ENCODE assay signal across 8 cellular contexts in the genomic region with DNA sequence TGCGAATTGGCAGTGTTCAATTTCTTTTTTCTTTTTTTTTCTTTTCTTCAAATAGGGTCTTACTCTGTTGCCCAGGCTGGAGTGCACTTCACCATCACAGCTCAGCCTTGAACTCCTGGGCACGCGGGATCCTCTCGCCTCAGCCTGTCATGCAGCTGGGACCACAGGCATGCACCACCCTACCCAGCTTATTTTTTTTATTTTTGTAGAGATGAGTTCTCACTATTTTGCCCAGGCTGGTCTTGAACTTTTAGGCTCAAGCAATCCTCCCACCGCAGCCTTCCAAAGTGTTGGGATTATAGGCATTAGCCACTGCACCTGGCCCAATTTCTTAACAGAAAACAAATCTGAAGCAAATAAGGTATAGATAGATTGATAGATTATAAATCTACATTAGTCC.
"Had no signal": no experiment of that assay in that cellular context is flagged by ENCODE, and none has a peak within 500 bp of the region (broad histone marks: within the 10 kb centered on the region; RNA-seq: fewer than 3 reads in every experiment).

No MANE protein-coding gene starts in this region.

- H3K4me1 Mint-ChIP-seq: IgD-negative memory B cell had no signal

- H3K36me3 Mint-ChIP-seq: IgD-negative memory B cell had no signal

- H3K9ac ChIP-seq: KMS-11 had no signal

- H3K27ac ChIP-seq: HL-60, KMS-11 had no signal

- ATAC-seq: HepG2 had no signal

- H3K4me2 ChIP-seq: KMS-11 had no signal

- FAIRE-seq: HepG2, HTR-8/SVneo had no signal

- H3K4me3 Mint-ChIP-seq: IgD-negative memory B cell had no signal

- H3K27ac Mint-ChIP-seq: IgD-negative memory B cell had no signal

- DNase-seq: IMR-90, KBM-7, KG1 had no signal
